ENCODE assay signal across 1 cellular context in the genomic region with DNA sequence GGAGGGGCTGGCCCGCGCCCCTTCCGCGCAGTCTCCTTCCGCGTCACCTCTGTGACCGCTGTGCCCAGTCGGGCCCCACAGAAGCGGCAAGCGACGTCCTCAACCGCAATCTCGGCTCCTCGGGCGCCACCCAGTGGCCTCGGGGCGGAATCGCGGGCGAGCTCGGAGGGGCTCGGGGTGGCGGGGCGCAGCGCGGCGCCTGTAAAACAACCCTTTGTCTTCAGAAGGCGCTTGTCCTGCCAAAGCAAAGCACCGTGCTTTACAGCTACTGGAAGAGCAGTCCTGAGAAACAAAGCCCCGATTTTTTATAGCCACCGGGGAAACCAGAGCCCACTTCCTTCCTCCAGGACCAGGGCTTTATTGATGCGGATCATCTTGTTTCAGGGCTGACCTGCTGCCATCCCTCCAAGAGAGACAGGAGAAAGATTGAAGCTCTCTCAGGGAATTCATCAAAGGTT.
A peak's percentile ranks its signal among the peaks of the same experiment; 100 is the strongest.
TF ChIP-seq lines count a peak whose summit lies in the region.

No MANE protein-coding gene starts in this region.

TF ChIP-seq in K562, 482 proteins besides CTCF, POLR2A, EP300 and RAD21 (continued from another document and continues in another):
- TF ChIP-seq, protein P1, sequence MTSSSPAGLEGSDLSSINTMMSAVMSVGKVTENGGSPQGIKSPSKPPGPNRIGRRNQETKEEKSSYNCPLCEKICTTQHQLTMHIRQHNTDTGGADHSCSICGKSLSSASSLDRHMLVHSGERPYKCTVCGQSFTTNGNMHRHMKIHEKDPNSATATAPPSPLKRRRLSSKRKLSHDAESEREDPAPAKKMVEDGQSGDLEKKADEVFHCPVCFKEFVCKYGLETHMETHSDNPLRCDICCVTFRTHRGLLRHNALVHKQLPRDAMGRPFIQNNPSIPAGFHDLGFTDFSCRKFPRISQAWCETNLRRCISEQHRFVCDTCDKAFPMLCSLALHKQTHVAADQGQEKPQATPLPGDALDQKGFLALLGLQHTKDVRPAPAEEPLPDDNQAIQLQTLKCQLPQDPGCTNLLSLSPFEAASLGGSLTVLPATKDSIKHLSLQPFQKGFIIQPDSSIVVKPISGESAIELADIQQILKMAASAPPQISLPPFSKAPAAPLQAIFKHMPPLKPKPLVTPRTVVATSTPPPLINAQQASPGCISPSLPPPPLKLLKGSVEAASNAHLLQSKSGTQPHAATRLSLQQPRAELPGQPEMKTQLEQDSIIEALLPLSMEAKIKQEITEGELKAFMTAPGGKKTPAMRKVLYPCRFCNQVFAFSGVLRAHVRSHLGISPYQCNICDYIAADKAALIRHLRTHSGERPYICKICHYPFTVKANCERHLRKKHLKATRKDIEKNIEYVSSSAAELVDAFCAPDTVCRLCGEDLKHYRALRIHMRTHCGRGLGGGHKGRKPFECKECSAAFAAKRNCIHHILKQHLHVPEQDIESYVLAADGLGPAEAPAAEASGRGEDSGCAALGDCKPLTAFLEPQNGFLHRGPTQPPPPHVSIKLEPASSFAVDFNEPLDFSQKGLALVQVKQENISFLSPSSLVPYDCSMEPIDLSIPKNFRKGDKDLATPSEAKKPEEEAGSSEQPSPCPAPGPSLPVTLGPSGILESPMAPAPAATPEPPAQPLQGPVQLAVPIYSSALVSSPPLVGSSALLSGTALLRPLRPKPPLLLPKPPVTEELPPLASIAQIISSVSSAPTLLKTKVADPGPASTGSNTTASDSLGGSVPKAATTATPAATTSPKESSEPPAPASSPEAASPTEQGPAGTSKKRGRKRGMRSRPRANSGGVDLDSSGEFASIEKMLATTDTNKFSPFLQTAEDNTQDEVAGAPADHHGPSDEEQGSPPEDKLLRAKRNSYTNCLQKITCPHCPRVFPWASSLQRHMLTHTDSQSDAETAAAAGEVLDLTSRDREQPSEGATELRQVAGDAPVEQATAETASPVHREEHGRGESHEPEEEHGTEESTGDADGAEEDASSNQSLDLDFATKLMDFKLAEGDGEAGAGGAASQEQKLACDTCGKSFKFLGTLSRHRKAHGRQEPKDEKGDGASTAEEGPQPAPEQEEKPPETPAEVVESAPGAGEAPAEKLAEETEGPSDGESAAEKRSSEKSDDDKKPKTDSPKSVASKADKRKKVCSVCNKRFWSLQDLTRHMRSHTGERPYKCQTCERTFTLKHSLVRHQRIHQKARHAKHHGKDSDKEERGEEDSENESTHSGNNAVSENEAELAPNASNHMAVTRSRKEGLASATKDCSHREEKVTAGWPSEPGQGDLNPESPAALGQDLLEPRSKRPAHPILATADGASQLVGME (CRISPR knock-in tag; IDR thresholded peaks at IDR 0.05), result peak; percentile 49; the same call in 1 of the 2 replicates
- TF ChIP-seq ETV1 (tag; conservative IDR thresholded peaks at IDR 0.05; ENCODE audit: low read depth), result no peak
- no peak for TF ChIP-seq ZNF436 (CRISPR knock-in tag; IDR thresholded peaks at IDR 0.05)
- TF ChIP-seq, protein P2, sequence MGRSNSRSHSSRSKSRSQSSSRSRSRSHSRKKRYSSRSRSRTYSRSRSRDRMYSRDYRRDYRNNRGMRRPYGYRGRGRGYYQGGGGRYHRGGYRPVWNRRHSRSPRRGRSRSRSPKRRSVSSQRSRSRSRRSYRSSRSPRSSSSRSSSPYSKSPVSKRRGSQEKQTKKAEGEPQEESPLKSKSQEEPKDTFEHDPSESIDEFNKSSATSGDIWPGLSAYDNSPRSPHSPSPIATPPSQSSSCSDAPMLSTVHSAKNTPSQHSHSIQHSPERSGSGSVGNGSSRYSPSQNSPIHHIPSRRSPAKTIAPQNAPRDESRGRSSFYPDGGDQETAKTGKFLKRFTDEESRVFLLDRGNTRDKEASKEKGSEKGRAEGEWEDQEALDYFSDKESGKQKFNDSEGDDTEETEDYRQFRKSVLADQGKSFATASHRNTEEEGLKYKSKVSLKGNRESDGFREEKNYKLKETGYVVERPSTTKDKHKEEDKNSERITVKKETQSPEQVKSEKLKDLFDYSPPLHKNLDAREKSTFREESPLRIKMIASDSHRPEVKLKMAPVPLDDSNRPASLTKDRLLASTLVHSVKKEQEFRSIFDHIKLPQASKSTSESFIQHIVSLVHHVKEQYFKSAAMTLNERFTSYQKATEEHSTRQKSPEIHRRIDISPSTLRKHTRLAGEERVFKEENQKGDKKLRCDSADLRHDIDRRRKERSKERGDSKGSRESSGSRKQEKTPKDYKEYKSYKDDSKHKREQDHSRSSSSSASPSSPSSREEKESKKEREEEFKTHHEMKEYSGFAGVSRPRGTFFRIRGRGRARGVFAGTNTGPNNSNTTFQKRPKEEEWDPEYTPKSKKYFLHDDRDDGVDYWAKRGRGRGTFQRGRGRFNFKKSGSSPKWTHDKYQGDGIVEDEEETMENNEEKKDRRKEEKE (IDR thresholded peaks at IDR 0.05; ENCODE audit: borderline replicate concordance in 1 of 2, control insufficient read depth in 1 of 2, low read depth in 2 of 2, low read length in 1 of 2), result no peak
- no peak for TF ChIP-seq NCOA1 (IDR thresholded peaks at IDR 0.05; ENCODE audit: low read depth)
- TF ChIP-seq STAG1 (CRISPR knock-in tag; IDR thresholded peaks at IDR 0.05; ENCODE audit: borderline replicate concordance), result peak; percentile 41; the same call in 1 of the 2 replicates
- 0 out of 2 replicates have a peak, but pooled peaks have one; percentile 24 for TF ChIP-seq HNRNPL (IDR thresholded peaks at IDR 0.05; ENCODE audit: low read depth, low read length)
- no peak for TF ChIP-seq ZKSCAN3 (CRISPR knock-in tag; IDR thresholded peaks at IDR 0.05)
- TF ChIP-seq ZNF584 (CRISPR knock-in tag; IDR thresholded peaks at IDR 0.05; ENCODE audit: low read depth), result no peak
- TF ChIP-seq, protein P3, sequence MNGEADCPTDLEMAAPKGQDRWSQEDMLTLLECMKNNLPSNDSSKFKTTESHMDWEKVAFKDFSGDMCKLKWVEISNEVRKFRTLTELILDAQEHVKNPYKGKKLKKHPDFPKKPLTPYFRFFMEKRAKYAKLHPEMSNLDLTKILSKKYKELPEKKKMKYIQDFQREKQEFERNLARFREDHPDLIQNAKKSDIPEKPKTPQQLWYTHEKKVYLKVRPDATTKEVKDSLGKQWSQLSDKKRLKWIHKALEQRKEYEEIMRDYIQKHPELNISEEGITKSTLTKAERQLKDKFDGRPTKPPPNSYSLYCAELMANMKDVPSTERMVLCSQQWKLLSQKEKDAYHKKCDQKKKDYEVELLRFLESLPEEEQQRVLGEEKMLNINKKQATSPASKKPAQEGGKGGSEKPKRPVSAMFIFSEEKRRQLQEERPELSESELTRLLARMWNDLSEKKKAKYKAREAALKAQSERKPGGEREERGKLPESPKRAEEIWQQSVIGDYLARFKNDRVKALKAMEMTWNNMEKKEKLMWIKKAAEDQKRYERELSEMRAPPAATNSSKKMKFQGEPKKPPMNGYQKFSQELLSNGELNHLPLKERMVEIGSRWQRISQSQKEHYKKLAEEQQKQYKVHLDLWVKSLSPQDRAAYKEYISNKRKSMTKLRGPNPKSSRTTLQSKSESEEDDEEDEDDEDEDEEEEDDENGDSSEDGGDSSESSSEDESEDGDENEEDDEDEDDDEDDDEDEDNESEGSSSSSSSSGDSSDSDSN (IDR thresholded peaks at IDR 0.05; ENCODE audit: borderline replicate concordance in 1 of 2, low read depth in 2 of 2, low read length in 2 of 2), result no peak
- TF ChIP-seq, protein P4, sequence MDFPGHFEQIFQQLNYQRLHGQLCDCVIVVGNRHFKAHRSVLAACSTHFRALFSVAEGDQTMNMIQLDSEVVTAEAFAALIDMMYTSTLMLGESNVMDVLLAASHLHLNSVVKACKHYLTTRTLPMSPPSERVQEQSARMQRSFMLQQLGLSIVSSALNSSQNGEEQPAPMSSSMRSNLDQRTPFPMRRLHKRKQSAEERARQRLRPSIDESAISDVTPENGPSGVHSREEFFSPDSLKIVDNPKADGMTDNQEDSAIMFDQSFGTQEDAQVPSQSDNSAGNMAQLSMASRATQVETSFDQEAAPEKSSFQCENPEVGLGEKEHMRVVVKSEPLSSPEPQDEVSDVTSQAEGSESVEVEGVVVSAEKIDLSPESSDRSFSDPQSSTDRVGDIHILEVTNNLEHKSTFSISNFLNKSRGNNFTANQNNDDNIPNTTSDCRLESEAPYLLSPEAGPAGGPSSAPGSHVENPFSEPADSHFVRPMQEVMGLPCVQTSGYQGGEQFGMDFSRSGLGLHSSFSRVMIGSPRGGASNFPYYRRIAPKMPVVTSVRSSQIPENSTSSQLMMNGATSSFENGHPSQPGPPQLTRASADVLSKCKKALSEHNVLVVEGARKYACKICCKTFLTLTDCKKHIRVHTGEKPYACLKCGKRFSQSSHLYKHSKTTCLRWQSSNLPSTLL (IDR thresholded peaks at IDR 0.05), result no peak
- TF ChIP-seq, protein P5, sequence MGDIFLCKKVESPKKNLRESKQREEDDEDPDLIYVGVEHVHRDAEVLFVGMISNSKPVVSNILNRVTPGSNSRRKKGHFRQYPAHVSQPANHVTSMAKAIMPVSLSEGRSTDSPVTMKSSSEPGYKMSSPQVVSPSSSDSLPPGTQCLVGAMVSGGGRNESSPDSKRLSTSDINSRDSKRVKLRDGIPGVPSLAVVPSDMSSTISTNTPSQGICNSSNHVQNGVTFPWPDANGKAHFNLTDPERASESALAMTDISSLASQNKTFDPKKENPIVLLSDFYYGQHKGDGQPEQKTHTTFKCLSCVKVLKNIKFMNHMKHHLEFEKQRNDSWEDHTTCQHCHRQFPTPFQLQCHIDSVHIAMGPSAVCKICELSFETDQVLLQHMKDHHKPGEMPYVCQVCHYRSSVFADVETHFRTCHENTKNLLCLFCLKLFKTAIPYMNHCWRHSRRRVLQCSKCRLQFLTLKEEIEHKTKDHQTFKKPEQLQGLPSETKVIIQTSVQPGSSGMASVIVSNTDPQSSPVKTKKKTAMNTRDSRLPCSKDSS (IDR thresholded peaks at IDR 0.05; ENCODE audit: low read depth, partially characterized antibody), result no peak
- no peak for TF ChIP-seq BRF1 (IDR thresholded peaks at IDR 0.05; ENCODE audit: borderline replicate concordance, extremely low read depth, insufficient read length)
- peak; percentile 92; the same call in 1 of the 2 replicates for TF ChIP-seq ZBTB7A (IDR thresholded peaks at IDR 0.05; ENCODE audit: borderline replicate concordance, control insufficient read depth, low read depth, low read length)
- TF ChIP-seq CBX2 (IDR thresholded peaks at IDR 0.05; ENCODE audit: insufficient read depth, low read length, poor library complexity, severe bottlenecking), result no peak
- TF ChIP-seq L3MBTL2 (IDR thresholded peaks at IDR 0.05), result peak; percentile 38; the same call in 1 of the 2 replicates
- TF ChIP-seq ZBTB17 (CRISPR knock-in tag; IDR thresholded peaks at IDR 0.05), result no peak
- peak; percentile 35 to 82; a peak in 2 of 4 replicates for TF ChIP-seq MAZ (CRISPR knock-in tag; conservative IDR thresholded peaks at IDR 0.05 in 1 of 2, IDR thresholded peaks at IDR 0.05 in 1 of 2)
- TF ChIP-seq, protein P6, sequence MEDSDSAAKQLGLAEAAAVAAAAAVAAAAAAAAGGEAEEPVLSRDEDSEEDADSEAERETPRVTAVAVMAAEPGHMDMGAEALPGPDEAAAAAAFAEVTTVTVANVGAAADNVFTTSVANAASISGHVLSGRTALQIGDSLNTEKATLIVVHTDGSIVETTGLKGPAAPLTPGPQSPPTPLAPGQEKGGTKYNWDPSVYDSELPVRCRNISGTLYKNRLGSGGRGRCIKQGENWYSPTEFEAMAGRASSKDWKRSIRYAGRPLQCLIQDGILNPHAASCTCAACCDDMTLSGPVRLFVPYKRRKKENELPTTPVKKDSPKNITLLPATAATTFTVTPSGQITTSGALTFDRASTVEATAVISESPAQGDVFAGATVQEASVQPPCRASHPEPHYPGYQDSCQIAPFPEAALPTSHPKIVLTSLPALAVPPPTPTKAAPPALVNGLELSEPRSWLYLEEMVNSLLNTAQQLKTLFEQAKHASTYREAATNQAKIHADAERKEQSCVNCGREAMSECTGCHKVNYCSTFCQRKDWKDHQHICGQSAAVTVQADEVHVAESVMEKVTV (CRISPR knock-in tag; IDR thresholded peaks at IDR 0.05), result peak; percentile 70
- TF ChIP-seq, protein P7, sequence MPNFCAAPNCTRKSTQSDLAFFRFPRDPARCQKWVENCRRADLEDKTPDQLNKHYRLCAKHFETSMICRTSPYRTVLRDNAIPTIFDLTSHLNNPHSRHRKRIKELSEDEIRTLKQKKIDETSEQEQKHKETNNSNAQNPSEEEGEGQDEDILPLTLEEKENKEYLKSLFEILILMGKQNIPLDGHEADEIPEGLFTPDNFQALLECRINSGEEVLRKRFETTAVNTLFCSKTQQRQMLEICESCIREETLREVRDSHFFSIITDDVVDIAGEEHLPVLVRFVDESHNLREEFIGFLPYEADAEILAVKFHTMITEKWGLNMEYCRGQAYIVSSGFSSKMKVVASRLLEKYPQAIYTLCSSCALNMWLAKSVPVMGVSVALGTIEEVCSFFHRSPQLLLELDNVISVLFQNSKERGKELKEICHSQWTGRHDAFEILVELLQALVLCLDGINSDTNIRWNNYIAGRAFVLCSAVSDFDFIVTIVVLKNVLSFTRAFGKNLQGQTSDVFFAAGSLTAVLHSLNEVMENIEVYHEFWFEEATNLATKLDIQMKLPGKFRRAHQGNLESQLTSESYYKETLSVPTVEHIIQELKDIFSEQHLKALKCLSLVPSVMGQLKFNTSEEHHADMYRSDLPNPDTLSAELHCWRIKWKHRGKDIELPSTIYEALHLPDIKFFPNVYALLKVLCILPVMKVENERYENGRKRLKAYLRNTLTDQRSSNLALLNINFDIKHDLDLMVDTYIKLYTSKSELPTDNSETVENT (CRISPR knock-in tag; IDR thresholded peaks at IDR 0.05), result no peak
- peak; percentile 24; the same call in 1 of the 2 replicates for TF ChIP-seq SP1 (CRISPR knock-in tag; IDR thresholded peaks at IDR 0.05)
- peak; percentile 70 for TF ChIP-seq CCNT2 (IDR thresholded peaks at IDR 0.05; ENCODE audit: borderline replicate concordance, extremely low read depth, insufficient read length, low read depth, low read length)
- peak in 1 of 2 experiments; percentile 25; a peak in 1 of 4 replicates for TF ChIP-seq KDM1A (IDR thresholded peaks at IDR 0.05)
- TF ChIP-seq, protein P8, sequence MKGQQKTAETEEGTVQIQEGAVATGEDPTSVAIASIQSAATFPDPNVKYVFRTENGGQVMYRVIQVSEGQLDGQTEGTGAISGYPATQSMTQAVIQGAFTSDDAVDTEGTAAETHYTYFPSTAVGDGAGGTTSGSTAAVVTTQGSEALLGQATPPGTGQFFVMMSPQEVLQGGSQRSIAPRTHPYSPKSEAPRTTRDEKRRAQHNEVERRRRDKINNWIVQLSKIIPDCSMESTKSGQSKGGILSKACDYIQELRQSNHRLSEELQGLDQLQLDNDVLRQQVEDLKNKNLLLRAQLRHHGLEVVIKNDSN (CRISPR knock-in tag; IDR thresholded peaks at IDR 0.05), result no peak
- TF ChIP-seq FOXJ2 (tag; IDR thresholded peaks at IDR 0.05), result no peak
- peak; percentile 80; the same call in 1 of the 2 replicates for TF ChIP-seq XRCC5 (IDR thresholded peaks at IDR 0.05; ENCODE audit: low read depth, low read length)
- TF ChIP-seq ADNP (tag; IDR thresholded peaks at IDR 0.05), result no peak
- no peak for TF ChIP-seq ZFP1 (CRISPR knock-in tag; IDR thresholded peaks at IDR 0.05)
- TF ChIP-seq ZBED1 (IDR thresholded peaks at IDR 0.05), result no peak
- no peak for TF ChIP-seq ZZZ3 (IDR thresholded peaks at IDR 0.05)
- TF ChIP-seq, protein P9, sequence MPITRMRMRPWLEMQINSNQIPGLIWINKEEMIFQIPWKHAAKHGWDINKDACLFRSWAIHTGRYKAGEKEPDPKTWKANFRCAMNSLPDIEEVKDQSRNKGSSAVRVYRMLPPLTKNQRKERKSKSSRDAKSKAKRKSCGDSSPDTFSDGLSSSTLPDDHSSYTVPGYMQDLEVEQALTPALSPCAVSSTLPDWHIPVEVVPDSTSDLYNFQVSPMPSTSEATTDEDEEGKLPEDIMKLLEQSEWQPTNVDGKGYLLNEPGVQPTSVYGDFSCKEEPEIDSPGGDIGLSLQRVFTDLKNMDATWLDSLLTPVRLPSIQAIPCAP (CRISPR knock-in tag; IDR thresholded peaks at IDR 0.05; ENCODE audit: borderline replicate concordance), result no peak
- no peak for TF ChIP-seq KDM2B (CRISPR knock-in tag; IDR thresholded peaks at IDR 0.05)
- TF ChIP-seq STAT5A (IDR thresholded peaks at IDR 0.05; ENCODE audit: borderline replicate concordance, low read length), result no peak
- no peak for TF ChIP-seq MCM2 (IDR thresholded peaks at IDR 0.05; ENCODE audit: low read depth)
